In the genomic region with DNA sequence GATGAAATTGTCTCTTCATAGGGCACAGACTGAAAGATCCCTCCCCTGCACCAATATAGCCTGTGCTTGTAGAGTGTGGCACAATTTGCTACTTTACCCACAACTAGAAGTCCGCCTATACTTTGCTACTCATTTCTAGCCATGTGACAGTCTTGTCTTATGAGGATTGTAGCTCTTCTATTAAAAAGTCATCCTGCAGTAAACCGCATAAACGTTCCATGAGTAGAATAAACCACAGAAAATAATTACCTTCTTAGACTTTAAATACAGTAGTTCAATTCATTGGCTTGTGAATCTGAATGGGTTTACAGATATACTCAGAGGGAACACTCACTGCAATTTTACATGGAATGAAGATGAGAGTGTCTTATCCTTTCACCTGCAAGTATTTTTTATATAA, we compare ENCODE assay signal across 24 cellular contexts. TPM values are rescaled to one million over a fixed set of nuclear protein-coding genes. Genes with fewer than 3 reads are reported as not detected.
"Had no signal": no experiment of that assay in that cellular context is flagged by ENCODE, and none has a peak within 500 bp of the region (broad histone marks: within the 10 kb centered on the region; RNA-seq: fewer than 3 reads in every experiment).

No MANE protein-coding gene starts in this region.

- H3K27ac ChIP-seq: PC-9, Peyer's patch, SJSA1 had no signal

- H3K9me3 ChIP-seq: MG63, Peyer's patch, SJSA1 had no signal

- DNase-seq: KBM-7, MG63, NCI-H1092, NCI-H1105 treated with DMSO at 0.1 percent for 48 hours, NCI-H1417 treated with DMSO at 0.1 percent for 48 hours, NCI-H1694 treated with DMSO at 0.1 percent for 48 hours, NCI-H2029, NCI-H2081 treated with DMSO at 0.1 percent for 48 hours, NCI-H2171, NCI-H226, NCI-H446, NCI-H510A, NCI-H524 treated with DMSO at 0.1 percent for 48 hours, NCI-H774, OCI-M1, PC-9, Peyer's patch, Right ventricle myocardium superior, RPMI8226, SIG-M5, T-helper 1 cell had no signal

- H2AFZ ChIP-seq: PC-9 had no signal

- H3K4me2 ChIP-seq: PC-9 had no signal

- H3K36me3 ChIP-seq: MG63, Peyer's patch, SJSA1 had no signal

- H3K4me3 ChIP-seq: MG63, PC-9, Peyer's patch, SJSA1 had no signal

- H3K4me1 ChIP-seq: Peyer's patch, SJSA1 had no signal

RNA-seq across cellular contexts. Expression of a gene that starts 4.4 kb away (rescaled TPM):
- total RNA-seq: HT-29, LHCN-M2, PC-9, Peyer's patch, Right ventricle myocardium superior, SJSA1 had no signal

RNA-seq across cellular contexts. Expression of a gene that starts 6.0 kb away (rescaled TPM):
- total RNA-seq: HT-29, LHCN-M2, PC-9, Peyer's patch, Right ventricle myocardium superior, SJSA1 had no signal

RNA-seq across cellular contexts. Expression of a gene that starts 21.8 kb away (rescaled TPM):
- total RNA-seq: HT-29, LHCN-M2, PC-9, Right ventricle myocardium superior, SJSA1 had no signal

RNA-seq across cellular contexts. Expression of a gene that starts 22.8 kb away (rescaled TPM):
- total RNA-seq: HT-29, LHCN-M2, PC-9, Peyer's patch, Right ventricle myocardium superior, SJSA1 had no signal
